29 cellular contexts compared by ENCODE assay signal in genomic region chr13:41782086-41782485, GRCh38.
A peak's percentile ranks its signal among the peaks of the same experiment; 100 is the strongest.
DNase-seq lines count a peak whose midpoint lies in the region.
"Had no signal": no experiment of that assay in that cellular context is flagged by ENCODE, and none has a peak within 500 bp of the region (broad histone marks: within the 10 kb centered on the region; RNA-seq: fewer than 3 reads in every experiment).

No MANE protein-coding gene starts in this region.

- no peak overlapping the region for H2AFZ ChIP-seq in neuronal stem cell (ENCODE audit: low read length)

- no peak overlapping the region for H3K4ac ChIP-seq in neuronal stem cell (ENCODE audit: low read length)

- no peak overlapping the region for H3K14ac ChIP-seq in neuronal stem cell (ENCODE audit: low read length)

- H2BK15ac ChIP-seq in neuronal stem cell (ENCODE audit: low read length) = no peak overlapping the region

- H2BK5ac ChIP-seq in neuronal stem cell (ENCODE audit: low read length) = no peak overlapping the region

- H3K9me3 ChIP-seq in iPS-18a (ENCODE audit: control insufficient read depth, low read depth, low read length) (no peaks in the 10 kb centered on the region), neuronal stem cell (replicated peaks in 1 of 2; ENCODE audit: control insufficient read depth in 2 of 2, insufficient read depth in 1 of 2, low read depth in 1 of 2, low read length in 2 of 2) (no peaks in the 10 kb centered on the region)
- H3K9me3 ChIP-seq: adrenal gland; BLaER1 treated with 17β-estradiol and CSF1 and Interleukin-3, amounts not matched to agents 10 nM and 100 nM; esophagus muscularis mucosa; psoas muscle; stomach; tibial artery had no signal

- H3K4me1 ChIP-seq in iPS-18a (ENCODE audit: control insufficient read depth, low read depth, low read length) = peaks cover 3% of the 10 kb centered on the region
- peaks cover 6 to 8% of the 10 kb centered on the region in 2 donors for H3K4me1 ChIP-seq in neuronal stem cell (ENCODE audit: control insufficient read depth in 2 of 2, insufficient read depth in 1 of 2, low read depth in 1 of 2, low read length in 2 of 2)
- H3K4me1 ChIP-seq: foreskin keratinocyte had no signal

- H2BK120ac ChIP-seq in neuronal stem cell (ENCODE audit: low read depth, low read length) = no peak overlapping the region

- no CpG with 5 or more reads among the region's 1 CpG for WGBS in neuronal stem cell (ENCODE audit: extremely low coverage in 2 of 2, insufficient read length in 2 of 2, insufficient replicate concordance in 1 of 2), 2 donors

- H3K27ac ChIP-seq in iPS-18a (ENCODE audit: low read length) (peak overlapping the region; percentile 10), neuronal stem cell (replicated peaks; ENCODE audit: low read length) (no peak overlapping the region)
- H3K27ac ChIP-seq: adrenal gland; BLaER1 treated with 17β-estradiol and CSF1 and Interleukin-3, amounts not matched to agents 10 nM and 100 nM; foreskin keratinocyte; psoas muscle; tibial artery; VCaP had no signal

- no peak overlapping the region for H4K8ac ChIP-seq in neuronal stem cell (ENCODE audit: low read depth, low read length)

- H3K4me2 ChIP-seq in neuronal stem cell (ENCODE audit: insufficient read depth, low read length, poor library complexity, severe bottlenecking) = no peak overlapping the region
- H3K4me2 ChIP-seq: BLaER1 treated with 17β-estradiol and CSF1 and Interleukin-3, amounts not matched to agents 10 nM and 100 nM had no signal

- H3K18ac ChIP-seq in neuronal stem cell (ENCODE audit: low read length) = no peak overlapping the region

- H3K9ac ChIP-seq in iPS-18a (ENCODE audit: low read length) = no peak overlapping the region
- H3K9ac ChIP-seq in neuronal stem cell (ENCODE audit: low read depth, low read length, poor library complexity) = no peak overlapping the region
- H3K9ac ChIP-seq: BLaER1 treated with 17β-estradiol and CSF1 and Interleukin-3, amounts not matched to agents 10 nM and 100 nM had no signal

- no peak overlapping the region for H4K91ac ChIP-seq in neuronal stem cell (ENCODE audit: low read depth, low read length, poor library complexity)

- no peak overlapping the region for H2AK5ac ChIP-seq in neuronal stem cell (ENCODE audit: low read depth, low read length)

- H3K27me3 ChIP-seq in iPS-18a (ENCODE audit: control insufficient read depth, insufficient read depth, low read length) (no peaks in the 10 kb centered on the region), neuronal stem cell (ENCODE audit: control insufficient read depth in 3 of 3, insufficient read depth in 3 of 3, low read depth in 1 of 3, low read length in 3 of 3) (no peaks in the 10 kb centered on the region)
- H3K27me3 ChIP-seq: adrenal gland; BLaER1 treated with 17β-estradiol and CSF1 and Interleukin-3, amounts not matched to agents 10 nM and 100 nM; esophagus muscularis mucosa; foreskin keratinocyte; stomach; tibial artery had no signal

- H3K4me3 ChIP-seq in iPS-18a (ENCODE audit: low read length) = no peak overlapping the region
- no peak overlapping the region for H3K4me3 ChIP-seq in neuronal stem cell (ENCODE audit: low read length in 2 of 2)
- H3K4me3 ChIP-seq: adrenal gland; BLaER1 treated with 17β-estradiol and CSF1 and Interleukin-3, amounts not matched to agents 10 nM and 100 nM; esophagus muscularis mucosa; psoas muscle; stomach; tibial artery had no signal

- no peak overlapping the region for H3K23ac ChIP-seq in neuronal stem cell (ENCODE audit: low read depth, low read length, poor library complexity)

- peak; percentile 51 for DNase-seq in Ammon's horn (ENCODE audit: low spot score)
- DNase-seq in M059J (ENCODE audit: low read depth) = peak; percentile 5
- peak; percentile 14 for DNase-seq in neuronal stem cell (ENCODE audit: low spot score)
- no peak for DNase-seq in stimulated activated CD8-positive, alpha-beta memory T cell treated with anti-CD3 and anti-CD28 coated beads, Interleukin-4, amount 100 ng/mL, for 48 hours
- DNase-seq in NAMALWA (ENCODE audit: low spot score) = no peak
- DNase-seq in DMS 273 (lab: John Stamatoyannopoulos, UW; ENCODE audit: unreplicated experiment) = no peak
- DNase-seq in activated CD8-positive, alpha-beta memory T cell treated with anti-CD3 and anti-CD28 coated beads for 24 hours = no peak
- DNase-seq: activated CD4-positive, alpha-beta T cell treated with anti-CD3 and anti-CD28 coated beads for 36 hours; activated CD8-positive, alpha-beta T cell treated with anti-CD3 and anti-CD28 coated beads for 36 hours; activated naive CD4-positive, alpha-beta T cell treated with anti-CD3 and anti-CD28 coated beads, Interleukin-2, amount 10 ng/mL, durations not matched to agents 7 days and 5 days; cerebellar nuclear complex; foreskin keratinocyte; Kasumi-1; left colon; mesenchymal stem cell; NCI-H1436; NCI-H2081 treated with DMSO at 0.1 percent for 48 hours; NCI-H446; NCI-H774; psoas muscle; SHP77 treated with DMSO at 0.1 percent for 48 hours; stomach; T1000; tibial artery had no signal

- no peaks in the 10 kb centered on the region for H3K79me1 ChIP-seq in neuronal stem cell (ENCODE audit: low read depth, low read length)

- no peak overlapping the region for H2BK12ac ChIP-seq in neuronal stem cell (ENCODE audit: low read length)

- H3K36me3 ChIP-seq in iPS-18a (ENCODE audit: control insufficient read depth, low read depth, low read length) (no peaks in the 10 kb centered on the region), neuronal stem cell (replicated peaks in 1 of 2; ENCODE audit: control insufficient read depth in 2 of 2, insufficient read depth in 2 of 2, low read length in 2 of 2) (no peaks in the 10 kb centered on the region)
- H3K36me3 ChIP-seq: adrenal gland; BLaER1 treated with 17β-estradiol and CSF1 and Interleukin-3, amounts not matched to agents 10 nM and 100 nM; esophagus muscularis mucosa; stomach; tibial artery had no signal

Comparison
In these comparisons a context has a peak if more than half of its experiments do, and no peak if none do; other contexts are left out.
1. DNase-seq: peak in Ammon's horn (single experiment), M059J (single experiment) and neuronal stem cell (single experiment); none in stimulated activated CD8-positive, alpha-beta memory T cell treated with anti-CD3 and anti-CD28 coated beads, Interleukin-4, amount 100 ng/mL, for 48 hours (single experiment), NAMALWA (single experiment), DMS 273 (single experiment) and activated CD8-positive, alpha-beta memory T cell treated with anti-CD3 and anti-CD28 coated beads for 24 hours (single experiment).